In the genomic region with DNA sequence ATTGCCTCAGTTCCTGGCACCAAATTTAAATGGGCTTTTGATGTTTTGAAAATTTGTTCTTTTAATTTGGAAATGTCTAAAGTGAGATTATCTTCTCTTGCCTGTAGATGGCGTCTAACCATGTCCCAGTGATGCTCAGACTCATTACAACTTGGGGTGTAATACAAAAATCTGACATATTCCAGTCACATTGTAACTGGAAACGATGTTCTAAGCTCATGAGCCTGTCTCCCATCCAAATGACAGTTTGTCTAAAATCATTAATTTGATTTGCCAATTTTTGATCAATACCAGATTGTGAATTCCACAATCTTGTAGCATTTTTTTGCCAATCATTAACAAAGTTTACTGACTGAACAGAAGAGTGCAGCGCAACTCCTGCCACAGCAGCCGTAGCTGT, we compare ENCODE assay signal across 1 cellular context.
TF ChIP-seq lines count a peak whose summit lies in the region.

No MANE protein-coding gene starts in this region.

TF ChIP-seq in IMR-90, 13 proteins besides CTCF, POLR2A, EP300 and RAD21:
- TF ChIP-seq SMC3 (IDR thresholded peaks at IDR 0.05; ENCODE audit: low read depth, low read length) = peak; percentile 54
